In the genomic region with DNA sequence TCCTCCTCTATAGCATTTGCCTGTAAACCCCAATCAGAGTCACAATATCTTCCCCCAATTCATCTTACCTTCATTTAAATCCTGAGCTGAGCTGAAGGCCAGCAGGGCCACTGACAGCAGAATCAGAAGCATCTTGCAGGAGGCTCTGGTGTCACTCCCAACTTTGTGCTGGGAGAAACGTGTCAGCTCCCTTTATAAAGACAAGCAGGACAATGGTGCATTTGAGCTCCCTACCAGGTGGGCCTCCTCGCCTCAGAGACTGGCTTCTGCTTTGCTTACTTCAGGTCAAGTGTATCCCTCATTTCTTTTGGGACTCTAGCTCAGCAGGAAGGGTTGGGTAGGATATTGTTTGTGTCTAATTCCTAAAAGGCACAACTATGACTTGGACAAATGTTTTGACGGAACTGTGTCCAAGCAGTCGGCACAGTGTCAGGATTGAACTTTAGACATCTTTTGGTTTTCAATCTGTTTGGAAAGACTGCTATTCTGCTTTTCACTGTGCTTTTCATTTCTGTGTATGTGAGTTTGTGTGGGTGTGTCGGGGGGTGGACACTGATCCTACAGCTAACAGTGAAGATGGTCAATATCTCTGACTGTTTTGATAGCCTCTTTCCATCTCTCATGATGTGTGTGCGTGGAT, we compare ENCODE assay signal across 14 cellular contexts. TPM values are rescaled to one million over a fixed set of nuclear protein-coding genes. Genes with fewer than 3 reads are reported as not detected.
DNase-seq lines count a peak whose midpoint lies in the region; ATAC-seq and TF ChIP-seq lines count a peak whose summit lies in the region.
"Had no signal": no experiment of that assay in that cellular context is flagged by ENCODE, and none has a peak within 500 bp of the region (broad histone marks: within the 10 kb centered on the region; RNA-seq: fewer than 3 reads in every experiment).

TSS of gene PRH1 (minus strand) at position 170 of the 640 bp plus-strand sequence. CDS start at position 132, 38 bp downstream.

- H3K4me1 Mint-ChIP-seq in activated CD8-positive, alpha-beta memory T cell treated with anti-CD3 and anti-CD28 coated beads, Interleukin-2, amount 10 ng/mL, durations not matched to agents 7 days and 5 days, result no peaks in the 10 kb centered on the region
- peaks cover 0 to 9% (median 0%) of the 10 kb centered on the region in 7 donors for H3K4me1 Mint-ChIP-seq in naive thymus-derived CD4-positive, alpha-beta T cell

- no peaks in the 10 kb centered on the region for H3K27me3 ChIP-seq in naive thymus-derived CD4-positive, alpha-beta T cell (ENCODE audit: control insufficient read depth in 2 of 2, insufficient read depth in 2 of 2, low read length in 2 of 2)
- H3K27me3 ChIP-seq in transverse colon, result no peaks in the 10 kb centered on the region
- H3K27me3 ChIP-seq: pancreas had no signal

- WGBS in transverse colon (ENCODE audit: low coverage in 1 of 2), 2 donors, result 94 to 95% methylated on average over 4 to 6 of the region's 6 CpGs

- TF ChIP-seq CTCF in transverse colon (IDR thresholded peaks at IDR 0.05), result no peak

- TF ChIP-seq EP300 in transverse colon (IDR thresholded peaks at IDR 0.05; ENCODE audit: low read depth), result no peak

- in situ Hi-C loops in transverse colon (cut with MboI; ENCODE audit: low pct_ligation_motif_present in 1 of 4, low pct_unique_long_range_greater_than_20kb in 1 of 4, low sequenced_read_pairs in 3 of 4), result no loop called here

- peaks cover 0 to 10% (median 0%) of the 10 kb centered on the region in 3 experiments for H3K36me3 ChIP-seq in naive thymus-derived CD4-positive, alpha-beta T cell (ENCODE audit: control insufficient read depth in 2 of 3, insufficient read depth in 3 of 3, low read length in 3 of 3)
- H3K36me3 ChIP-seq in transverse colon, result no peaks in the 10 kb centered on the region
- H3K36me3 ChIP-seq: pancreas had no signal

- H3K9me3 Mint-ChIP-seq in activated CD8-positive, alpha-beta memory T cell treated with anti-CD3 and anti-CD28 coated beads, Interleukin-2, amount 10 ng/mL, durations not matched to agents 7 days and 5 days (ENCODE audit: low read depth), result no peaks in the 10 kb centered on the region
- H3K9me3 Mint-ChIP-seq in naive thymus-derived CD4-positive, alpha-beta T cell, result no peaks in the 10 kb centered on the region

- no peaks in the 10 kb centered on the region for H3K9me3 ChIP-seq in naive thymus-derived CD4-positive, alpha-beta T cell (ENCODE audit: control insufficient read depth in 2 of 3, low read length in 3 of 3)
- no peaks in the 10 kb centered on the region for H3K9me3 ChIP-seq in transverse colon
- H3K9me3 ChIP-seq: pancreas had no signal

- TF ChIP-seq POLR2A in transverse colon (IDR thresholded peaks at IDR 0.05), result no peak

- H3K27ac Mint-ChIP-seq in activated CD8-positive, alpha-beta memory T cell treated with anti-CD3 and anti-CD28 coated beads, Interleukin-2, amount 10 ng/mL, durations not matched to agents 7 days and 5 days, result no peak within 1 kb of the TSS
- H3K27ac Mint-ChIP-seq in naive thymus-derived CD4-positive, alpha-beta T cell, result no peak within 1 kb of the TSS

- POLR2A ChIA-PET in naive thymus-derived CD4-positive, alpha-beta T cell (lab: Charles Lee), result no interaction called here

- no peak for DNase-seq in activated CD8-positive, alpha-beta memory T cell treated with anti-CD3 and anti-CD28 coated beads, Interleukin-2, amount 10 ng/mL, durations not matched to agents 7 days and 5 days
- no peak for DNase-seq in activated CD8-positive, alpha-beta memory T cell treated with anti-CD3 and anti-CD28 coated beads for 24 hours
- DNase-seq in cerebellum (ENCODE audit: low spot score) (no peak), transverse colon (no peak)
- no peak for DNase-seq in naive thymus-derived CD4-positive, alpha-beta T cell
- DNase-seq: caudate nucleus; kidney glomerular epithelial cell; NCI-H1092 treated with DMSO at 0.1 percent for 48 hours; NCI-H524; pancreas; stimulated activated CD4-positive, alpha-beta T cell treated with anti-CD3 and anti-CD28 coated beads, Interleukin-4, amount 100 ng/mL, for 4 hours had no signal

- H3K4me1 ChIP-seq in naive thymus-derived CD4-positive, alpha-beta T cell (ENCODE audit: control insufficient read depth in 2 of 2, insufficient read depth in 2 of 2, low read length in 2 of 2), result no peaks in the 10 kb centered on the region
- H3K4me1 ChIP-seq in transverse colon, result no peaks in the 10 kb centered on the region
- H3K4me1 ChIP-seq: pancreas had no signal

- H3K27me3 Mint-ChIP-seq in activated CD8-positive, alpha-beta memory T cell treated with anti-CD3 and anti-CD28 coated beads, Interleukin-2, amount 10 ng/mL, durations not matched to agents 7 days and 5 days, result no peaks in the 10 kb centered on the region
- no peaks in the 10 kb centered on the region for H3K27me3 Mint-ChIP-seq in naive thymus-derived CD4-positive, alpha-beta T cell

- CTCF ChIA-PET in activated CD8-positive, alpha-beta memory T cell treated with anti-CD3 and anti-CD28 coated beads, Interleukin-2, amount 10 ng/mL, durations not matched to agents 7 days and 5 days (lab: Charles Lee), result interaction anchor here (1.6 kb wide), 1 partner anchor 33 kb away, joined by 3 read pairs; no protein-coding TSS in a partner anchor
- CTCF ChIA-PET in naive thymus-derived CD4-positive, alpha-beta T cell (lab: Charles Lee), result no interaction called here

- H3K4me3 Mint-ChIP-seq in activated CD8-positive, alpha-beta memory T cell treated with anti-CD3 and anti-CD28 coated beads, Interleukin-2, amount 10 ng/mL, durations not matched to agents 7 days and 5 days, result no peak within 1 kb of the TSS
- no peak within 1 kb of the TSS for H3K4me3 Mint-ChIP-seq in naive thymus-derived CD4-positive, alpha-beta T cell

- intact Hi-C loops in naive thymus-derived CD4-positive, alpha-beta T cell (cut with micrococcal nuclease), result loop anchor here in 1 of 2 donors (5.0 kb wide), 1 partner anchor 52 kb away; no protein-coding TSS in a partner anchor
- intact Hi-C loops in transverse colon (cut with DNase I; ENCODE audit: low total_unique reads), result loop anchor here (10.0 kb wide), 1 partner anchor 1729 kb away; no protein-coding TSS in a partner anchor

- H3K27ac ChIP-seq in naive thymus-derived CD4-positive, alpha-beta T cell (ENCODE audit: low read depth, low read length), result no peak within 1 kb of the TSS
- no peak within 1 kb of the TSS for H3K27ac ChIP-seq in transverse colon
- H3K27ac ChIP-seq: pancreas had no signal

- no peak for ATAC-seq in activated CD8-positive, alpha-beta memory T cell treated with anti-CD3 and anti-CD28 coated beads, Interleukin-2, amount 10 ng/mL, durations not matched to agents 7 days and 5 days
- ATAC-seq in naive thymus-derived CD4-positive, alpha-beta T cell, result no peak
- ATAC-seq in HG03460 (IDR thresholded peaks at IDR 0.05; ENCODE audit: unreplicated experiment) (no peak), GM19351 (IDR thresholded peaks at IDR 0.05; ENCODE audit: unreplicated experiment) (no peak)
- ATAC-seq in activated CD4-positive, CD25-positive, alpha-beta regulatory T cell treated with anti-CD3 and anti-CD28 coated beads, Interleukin-2, amount 50 U/mL, for 24 hours, result no peak
- ATAC-seq: pancreas had no signal

- no peak within 1 kb of the TSS for H3K4me3 ChIP-seq in naive thymus-derived CD4-positive, alpha-beta T cell (ENCODE audit: low read length)
- H3K4me3 ChIP-seq in transverse colon, result no peak within 1 kb of the TSS
- H3K4me3 ChIP-seq: pancreas had no signal

- peaks cover 6% of the 10 kb centered on the region for H3K36me3 Mint-ChIP-seq in activated CD8-positive, alpha-beta memory T cell treated with anti-CD3 and anti-CD28 coated beads, Interleukin-2, amount 10 ng/mL, durations not matched to agents 7 days and 5 days
- H3K36me3 Mint-ChIP-seq in naive thymus-derived CD4-positive, alpha-beta T cell, result peaks cover 3 to 43% (median 39%) of the 10 kb centered on the region in 5 donors

RNA-seq across cellular contexts. Expression of gene PRH1, which starts in this region (rescaled TPM):
- 10 to 100 TPM; 13.5 to 23.0 TPM for total RNA-seq in activated CD8-positive, alpha-beta memory T cell treated with anti-CD3 and anti-CD28 coated beads, Interleukin-2, amount 10 ng/mL, durations not matched to agents 7 days and 5 days
- total RNA-seq in cerebellum, result 105 TPM
- 10 to 100 TPM; 19.9 to 37.8 (median 29.8) TPM for total RNA-seq in naive thymus-derived CD4-positive, alpha-beta T cell
- 10 to 100 TPM in 1 of 2 donors, 1 to 10 TPM in 1; 7.9 to 10.7 TPM for polyA plus RNA-seq in naive thymus-derived CD4-positive, alpha-beta T cell
- 10 to 100 TPM in 3 of 4 donors, 1 to 10 TPM in 1; 4.8 to 64.8 (median 32.2) TPM for total RNA-seq in transverse colon
